Comparison of ENCODE assay signal across 33 cellular contexts in genomic region chr9:91937727-91938126, GRCh38. TPM values are rescaled to one million over a fixed set of nuclear protein-coding genes. Genes with fewer than 3 reads are reported as not detected.
"Had no signal": no experiment of that assay in that cellular context is flagged by ENCODE, and none has a peak within 500 bp of the region (broad histone marks: within the 10 kb centered on the region; RNA-seq: fewer than 3 reads in every experiment).

No MANE protein-coding gene starts in this region.

- H3K27ac ChIP-seq: adrenal gland, body of pancreas, coronary artery, dorsolateral prefrontal cortex, heart right ventricle, ovary, tibial nerve, WERI-Rb-1 had no signal

- H3K4me3 Mint-ChIP-seq: activated CD4-positive, alpha-beta memory T cell treated with anti-CD3 and anti-CD28 coated beads for 36 hours; activated CD4-positive, alpha-beta T cell treated with anti-CD3 and anti-CD28 coated beads, Interleukin-2, amount 10 ng/mL, durations not matched to agents 24 days and 14 days; activated naive CD4-positive, alpha-beta T cell treated with anti-CD3 and anti-CD28 coated beads for 36 hours; activated naive CD8-positive, alpha-beta T cell treated with anti-CD3 and anti-CD28 coated beads for 36 hours; activated T-helper 1 cell treated with anti-CD3 and anti-CD28 coated beads, Interleukin-12 subunit alpha, Interleukin-12 subunit beta, Interleukin-2, Interleukin-4 antibody, amounts not matched to agents 30 ng/mL and 10 ng/mL and 1 ng/mL, durations not matched to agents 14 hours and 24 hours and 36 hours; naive thymus-derived CD8-positive, alpha-beta T cell; stimulated activated naive B cell treated with anti-CD40 and anti-IgM and Interleukin-4, amounts not matched to agents 10 μg/mL and 1 μg/mL and 100 μg/mL, for 72 hours; T-helper 17 cell had no signal

- H3K36me3 ChIP-seq: adrenal gland, heart right ventricle, left lung, ovary, tibial nerve, WERI-Rb-1 had no signal

- H3K27ac Mint-ChIP-seq: activated CD4-positive, alpha-beta memory T cell treated with anti-CD3 and anti-CD28 coated beads for 36 hours; activated CD4-positive, alpha-beta T cell treated with anti-CD3 and anti-CD28 coated beads, Interleukin-2, amount 10 ng/mL, durations not matched to agents 24 days and 14 days; activated naive CD4-positive, alpha-beta T cell treated with anti-CD3 and anti-CD28 coated beads for 36 hours; activated naive CD8-positive, alpha-beta T cell treated with anti-CD3 and anti-CD28 coated beads for 36 hours; activated T-helper 1 cell treated with anti-CD3 and anti-CD28 coated beads, Interleukin-12 subunit alpha, Interleukin-12 subunit beta, Interleukin-2, Interleukin-4 antibody, amounts not matched to agents 30 ng/mL and 10 ng/mL and 1 ng/mL, durations not matched to agents 14 hours and 24 hours and 36 hours; naive thymus-derived CD8-positive, alpha-beta T cell; progenitor cell of endocrine pancreas; stimulated activated naive B cell treated with anti-CD40 and anti-IgM and Interleukin-4, amounts not matched to agents 10 μg/mL and 1 μg/mL and 100 μg/mL, for 72 hours; T-helper 17 cell had no signal

- H3K27me3 ChIP-seq: adrenal gland, body of pancreas, ovary, tibial nerve had no signal

- H3K4me1 ChIP-seq: body of pancreas, heart right ventricle, left lung, tibial nerve had no signal

- DNase-seq: activated CD4-positive, alpha-beta memory T cell treated with anti-CD3 and anti-CD28 coated beads for 36 hours; activated CD4-positive, alpha-beta T cell treated with anti-CD3 and anti-CD28 coated beads, Interleukin-2, amount 10 ng/mL, durations not matched to agents 24 days and 14 days; activated CD4-positive, CD25-positive, alpha-beta regulatory T cell treated with anti-CD3 and anti-CD28 coated beads, Interleukin-2, amount 50 U/mL, for 72 hours; activated CD8-positive, alpha-beta memory T cell treated with anti-CD3 and anti-CD28 coated beads, Interleukin-2, amount 50 U/mL, for 4 hours; activated effector memory CD4-positive, alpha-beta T cell treated with anti-CD3 and anti-CD28 coated beads, Interleukin-2, amount 50 U/mL, for 16 hours; activated naive CD4-positive, alpha-beta T cell treated with anti-CD3 and anti-CD28 coated beads for 36 hours; activated naive CD8-positive, alpha-beta T cell treated with anti-CD3 and anti-CD28 coated beads for 36 hours; activated T-cell treated with anti-CD3 and anti-CD28 coated beads, Interleukin-2, amount 50 U/mL, for 1 hour; adrenal gland; aorta; body of pancreas; cerebellar nuclear complex; dorsolateral prefrontal cortex; effector memory CD4-positive, alpha-beta T cell; erythroblast; foreskin fibroblast; heart right ventricle; left lung; naive thymus-derived CD8-positive, alpha-beta T cell; ovary; retina; small intestine; stimulated activated CD4-positive, alpha-beta T cell treated with anti-CD3 and anti-CD28 coated beads, Interleukin-1b, Interleukin-23, amount 100 ng/mL, for 48 hours; stimulated activated naive B cell treated with anti-CD40 and anti-IgM and Interleukin-4, amounts not matched to agents 10 μg/mL and 1 μg/mL and 100 μg/mL, for 72 hours; T-helper 17 cell; T1000; WERI-Rb-1 had no signal

- H3K9me3 ChIP-seq: adrenal gland, body of pancreas, left lung, ovary, tibial nerve had no signal

- H3K4me1 Mint-ChIP-seq: stimulated activated naive B cell treated with anti-CD40 and anti-IgM and Interleukin-4, amounts not matched to agents 10 μg/mL and 1 μg/mL and 100 μg/mL, for 72 hours had no signal

- H3K4me3 ChIP-seq: adrenal gland, body of pancreas, coronary artery, dorsolateral prefrontal cortex, heart right ventricle, left lung, lung, ovary, tibial nerve had no signal

- H3K9me3 Mint-ChIP-seq: activated CD4-positive, alpha-beta memory T cell treated with anti-CD3 and anti-CD28 coated beads for 36 hours; activated CD4-positive, alpha-beta T cell treated with anti-CD3 and anti-CD28 coated beads, Interleukin-2, amount 10 ng/mL, durations not matched to agents 24 days and 14 days; activated naive CD4-positive, alpha-beta T cell treated with anti-CD3 and anti-CD28 coated beads for 36 hours; activated naive CD8-positive, alpha-beta T cell treated with anti-CD3 and anti-CD28 coated beads for 36 hours had no signal

- H3K36me3 Mint-ChIP-seq: activated CD4-positive, alpha-beta memory T cell treated with anti-CD3 and anti-CD28 coated beads for 36 hours; activated naive CD8-positive, alpha-beta T cell treated with anti-CD3 and anti-CD28 coated beads for 36 hours; naive thymus-derived CD8-positive, alpha-beta T cell; stimulated activated naive B cell treated with anti-CD40 and anti-IgM and Interleukin-4, amounts not matched to agents 10 μg/mL and 1 μg/mL and 100 μg/mL, for 72 hours had no signal

RNA-seq across cellular contexts. Expression of gene ROR2, which starts 12.3 kb away (rescaled TPM):
- total RNA-seq: activated CD8-positive, alpha-beta memory T cell treated with anti-CD3 and anti-CD28 coated beads for 36 hours; activated naive CD4-positive, alpha-beta T cell treated with anti-CD3 and anti-CD28 coated beads for 36 hours; activated naive CD8-positive, alpha-beta T cell treated with anti-CD3 and anti-CD28 coated beads for 36 hours; naive thymus-derived CD8-positive, alpha-beta T cell had no signal
- polyA plus RNA-seq: aorta; naive thymus-derived CD8-positive, alpha-beta T cell had no signal
